20 cellular contexts compared by ENCODE assay signal in genomic region chr5:79547982-79548381, GRCh38. TPM values are rescaled to one million over a fixed set of nuclear protein-coding genes. Genes with fewer than 3 reads are reported as not detected.
DNase-seq lines count a peak whose midpoint lies in the region; ATAC-seq and TF ChIP-seq lines count a peak whose summit lies in the region.
"Had no signal": no experiment of that assay in that cellular context is flagged by ENCODE, and none has a peak within 500 bp of the region (broad histone marks: within the 10 kb centered on the region; RNA-seq: fewer than 3 reads in every experiment).

No MANE protein-coding gene starts in this region.

- ATAC-seq in lower lobe of right lung (peak; percentile 79 to 90), upper lobe of left lung (ENCODE audit: low FRiP score in 2 of 2) (peak; percentile 40 to 43), mucosa of descending colon (no peak)
- ATAC-seq: A549; naive thymus-derived CD8-positive, alpha-beta T cell had no signal

- H3K4me1 ChIP-seq in PC-9 (replicated peaks; ENCODE audit: insufficient read depth) (peaks cover 48% of the 10 kb centered on the region), lower lobe of right lung (no peaks in the 10 kb centered on the region), upper lobe of left lung (peaks cover 0 to 11% (median 0%) of the 10 kb centered on the region in 4 donors), mucosa of descending colon (ENCODE audit: low read depth) (no peaks in the 10 kb centered on the region)
- H3K4me1 ChIP-seq: A549, Peyer's patch had no signal

- DNase-seq in NCI-H748 (lab: John Stamatoyannopoulos, UW; ENCODE audit: unreplicated experiment) (peak; percentile 16), NCI-H748 treated with DMSO at 0.1 percent for 48 hours (lab: John Stamatoyannopoulos, UW) (no peak), PC-9 (peak; percentile 53 to 90), lower lobe of right lung (no peak), upper lobe of left lung (peak in 1 of 2 donors; percentile 37), mucosa of descending colon (no peak), WERI-Rb-1 (no peak), GOT3 (lab: John Stamatoyannopoulos, UW) (no peak)
- DNase-seq: activated CD4-positive, alpha-beta T cell treated with anti-CD3 and anti-CD28 coated beads, Interleukin-2, amount 50 U/mL, for 4 hours; activated naive CD4-positive, alpha-beta T cell treated with anti-CD3 and anti-CD28 coated beads, Interleukin-2, amount 50 U/mL, for 16 hours; cortex of kidney; immature natural killer cell; MV-4-11; naive thymus-derived CD8-positive, alpha-beta T cell; NCI-H1930; NCI-H774; Peyer's patch; stimulated activated naive CD4-positive, alpha-beta T cell had no signal

- 61 to 65% methylated on average over 1 of the region's 1 CpG for WGBS in upper lobe of left lung, 2 donors

- no peaks in the 10 kb centered on the region for H4K20me1 ChIP-seq in PC-9 (ENCODE audit: insufficient read depth)

- H3K9me3 ChIP-seq in PC-9 (ENCODE audit: insufficient read depth, low read depth) (no peaks in the 10 kb centered on the region), lower lobe of right lung (no peaks in the 10 kb centered on the region), upper lobe of left lung (no peaks in the 10 kb centered on the region), mucosa of descending colon (no peaks in the 10 kb centered on the region), WERI-Rb-1 (ENCODE audit: severe bottlenecking) (peaks cover 2% of the 10 kb centered on the region)
- H3K9me3 ChIP-seq: A549, Peyer's patch had no signal

- intact Hi-C loops in PC-9 (cut with micrococcal nuclease; ENCODE audit: unreplicated experiment): loop anchor here (1.0 to 2.0 kb wide), 2 partner anchors 31 to 35 kb away; no protein-coding TSS in a partner anchor
- intact Hi-C loops in lower lobe of right lung (cut with DNase I): no loop called here
- intact Hi-C loops in mucosa of descending colon (cut with DNase I, micrococcal nuclease): no loop called here

- no peak for TF ChIP-seq POLR2A in upper lobe of left lung (IDR thresholded peaks at IDR 0.05)

- peak overlapping the region; percentile 45; the same call in 1 of the 2 replicates for H2AFZ ChIP-seq in PC-9

- H3K27ac ChIP-seq in PC-9 (peak overlapping the region; percentile 76), lower lobe of right lung (no peak overlapping the region), upper lobe of left lung (peak overlapping the region in 3 of 4 donors; percentile 30 to 58 (median 38)), WERI-Rb-1 (no peak overlapping the region)
- H3K27ac ChIP-seq: A549, Peyer's patch had no signal

- POLR2A ChIA-PET in PC-9 (lab: Charles Lee; ENCODE audit: unreplicated experiment): interaction anchor here (0.7 kb wide), 1 partner anchor 133 kb away, joined by 8 read pairs; no protein-coding TSS in a partner anchor

- H3K27me3 ChIP-seq in PC-9 (ENCODE audit: insufficient read depth, low read depth) (no peaks in the 10 kb centered on the region), lower lobe of right lung (ENCODE audit: low read depth) (no peaks in the 10 kb centered on the region), upper lobe of left lung (no peaks in the 10 kb centered on the region), WERI-Rb-1 (ENCODE audit: insufficient read depth, low read depth, severe bottlenecking) (no peaks in the 10 kb centered on the region)
- H3K27me3 ChIP-seq: Peyer's patch had no signal

- peaks cover 32% of the 10 kb centered on the region for H3F3A ChIP-seq in PC-9 (ENCODE audit: insufficient read depth, low read depth)

- H3K4me2 ChIP-seq in PC-9: peak overlapping the region; percentile 84
- H3K4me2 ChIP-seq: A549 had no signal

- CTCF ChIA-PET in PC-9 (lab: Charles Lee): interaction anchor here (0.5 kb wide), 1 partner anchor 17 kb away, joined by 4 read pairs; no protein-coding TSS in a partner anchor

- TF ChIP-seq EP300 in upper lobe of left lung (IDR thresholded peaks at IDR 0.05): no peak

- H3K9me2 ChIP-seq in PC-9 (ENCODE audit: insufficient read depth): no peaks in the 10 kb centered on the region

- BruUV-seq in PC-9 (replicated peaks; lab: Mats Ljungman, UMichigan): no TSS peak

- no peaks in the 10 kb centered on the region for H3K79me2 ChIP-seq in PC-9 (ENCODE audit: low read depth)

- TF ChIP-seq CTCF in PC-9 (conservative IDR thresholded peaks at IDR 0.05) (no peak), lower lobe of right lung (IDR thresholded peaks at IDR 0.05) (no peak), upper lobe of left lung (IDR thresholded peaks at IDR 0.05) (no peak), mucosa of descending colon (IDR thresholded peaks at IDR 0.05) (no peak), WERI-Rb-1 (IDR thresholded peaks at IDR 0.05; ENCODE audit: low read depth, low read length) (no peak)

- H3K4me3 ChIP-seq in PC-9 (peak overlapping the region; percentile 44; the same call in 1 of the 2 replicates), lower lobe of right lung (no peak overlapping the region), upper lobe of left lung (no peak overlapping the region), mucosa of descending colon (no peak overlapping the region), WERI-Rb-1 (ENCODE audit: low read depth, low read length) (no peak overlapping the region)
- H3K4me3 ChIP-seq: A549, lung, Peyer's patch had no signal

- no peaks in the 10 kb centered on the region for H3K36me3 ChIP-seq in PC-9 (ENCODE audit: low read depth)
- no peaks in the 10 kb centered on the region for H3K36me3 ChIP-seq in lower lobe of right lung
- H3K36me3 ChIP-seq in upper lobe of left lung: no peaks in the 10 kb centered on the region
- no peaks in the 10 kb centered on the region for H3K36me3 ChIP-seq in mucosa of descending colon (ENCODE audit: low read depth)
- H3K36me3 ChIP-seq in WERI-Rb-1: no peaks in the 10 kb centered on the region
- H3K36me3 ChIP-seq: Peyer's patch had no signal

RNA-seq across cellular contexts. Expression of gene HOMER1, which starts 34.0 kb away (rescaled TPM):
- 9.0 and 12.5 TPM in 2 replicates for total RNA-seq in PC-9 (2021)
- 6.9 TPM for total RNA-seq in lower lobe of right lung
- total RNA-seq in upper lobe of left lung: 10 to 100 TPM in 3 of 6 donors, 1 to 10 TPM in 3; 5.2 to 22.0 (median 9.7) TPM
- 1 to 10 TPM; 1.1 to 7.4 (median 2.2) TPM for total RNA-seq in mucosa of descending colon

Comparison
In these comparisons a context has a peak if more than half of its experiments do, and no peak if none do; other contexts are left out.
1. DNase-seq: peak in NCI-H748 (single experiment) and PC-9 (2 of 2); none in NCI-H748 treated with DMSO at 0.1 percent for 48 hours (single experiment), lower lobe of right lung (single experiment), mucosa of descending colon (0 of 3), WERI-Rb-1 (single experiment) and GOT3 (single experiment).
2. H3K27ac ChIP-seq: peak in PC-9 (single experiment) and upper lobe of left lung (3 of 4); none in lower lobe of right lung (single experiment) and WERI-Rb-1 (single experiment).